Comparison of ENCODE assay signal across 16 cellular contexts in genomic region chr7:131505636-131506557, GRCh38. TPM values are rescaled to one million over a fixed set of nuclear protein-coding genes. Genes with fewer than 3 reads are reported as not detected.
DNase-seq lines count a peak whose midpoint lies in the region; ATAC-seq, FAIRE-seq and TF ChIP-seq lines count a peak whose summit lies in the region.
"Had no signal": no experiment of that assay in that cellular context is flagged by ENCODE, and none has a peak within 500 bp of the region (broad histone marks: within the 10 kb centered on the region; RNA-seq: fewer than 3 reads in every experiment).

No MANE protein-coding gene starts in this region.

- intact Hi-C loops in Right ventricle myocardium inferior (cut with DNase I) (no loop called here), GM12878 (cut with micrococcal nuclease; ENCODE audit: unreplicated experiment) (no loop called here)

- no peak for TF ChIP-seq CTCF in right atrium auricular region (IDR thresholded peaks at IDR 0.05)
- no peak for TF ChIP-seq CTCF in GM12878 (IDR thresholded peaks at IDR 0.05 in 2 of 3, conservative IDR thresholded peaks at IDR 0.05 in 1 of 3; ENCODE audit: control insufficient read depth in 2 of 3, extremely low read depth in 1 of 3, insufficient read depth in 1 of 3, low read depth in 3 of 3, low read length in 3 of 3)

- TF ChIP-seq EP300 in GM12878 (IDR thresholded peaks at IDR 0.05; ENCODE audit: borderline replicate concordance in 1 of 2, control insufficient read depth in 1 of 2, low read depth in 2 of 2, low read length in 2 of 2) = no peak

- no TSS peak for BruUV-seq in GM12878 (replicated peaks; lab: Mats Ljungman, UMichigan)

- 85% methylated on average over 30 of the region's 30 CpGs for WGBS in GM12878 (ENCODE audit: insufficient coverage, insufficient replicate concordance, low lambda C conversion rate, missing lambda C conversion rate)
- no CpG with 5 or more reads among the region's 30 CpGs for WGBS in neuronal stem cell (ENCODE audit: extremely low coverage in 2 of 2, insufficient read length in 2 of 2, insufficient replicate concordance in 1 of 2), 2 donors

- H4K8ac ChIP-seq in neuronal stem cell (ENCODE audit: low read depth, low read length) = no peak overlapping the region

- H2BK5ac ChIP-seq in neuronal stem cell (ENCODE audit: low read length) = no peak overlapping the region

- POLR2A ChIA-PET in GM12878 (lab: Charles Lee) = no interaction called here

- no peak for TF ChIP-seq RAD21 in GM12878 (IDR thresholded peaks at IDR 0.05; ENCODE audit: insufficient read depth, low read depth, low read length)

- no peak overlapping the region for H3K14ac ChIP-seq in neuronal stem cell (ENCODE audit: low read length)

- H2AFZ ChIP-seq in GM12878 (ENCODE audit: control insufficient read depth, low read depth, low read length) = no peak overlapping the region
- H2AFZ ChIP-seq in neuronal stem cell (ENCODE audit: low read length) = no peak overlapping the region

- SMC1A ChIA-PET in GM12878 (lab: Charles Lee; ENCODE audit: uncharacterized antibody, unreplicated experiment) = interaction anchor here (0.9 to 1.9 kb wide), 3 partner anchors 12 to 52 kb away, joined by 3 to 8 read pairs (median 3); no protein-coding TSS in a partner anchor

- H3K18ac ChIP-seq in neuronal stem cell (ENCODE audit: low read length) = no peak overlapping the region

- peaks cover 40% of the 10 kb centered on the region for H3K36me3 ChIP-seq in right atrium auricular region
- no peaks in the 10 kb centered on the region for H3K36me3 ChIP-seq in GM12878 (ENCODE audit: control insufficient read depth in 2 of 2, insufficient read depth in 2 of 2, low read length in 1 of 2)
- H3K36me3 ChIP-seq in neuronal stem cell (replicated peaks in 1 of 2; ENCODE audit: control insufficient read depth in 2 of 2, insufficient read depth in 2 of 2, low read length in 2 of 2) = peaks cover 31 to 93% of the 10 kb centered on the region in 2 donors

- RAD21 ChIA-PET in GM12878 (lab: Charles Lee; ENCODE audit: unreplicated experiment) = no interaction called here

- H3K4me1 ChIP-seq in right atrium auricular region (peaks cover 0 to 50% of the 10 kb centered on the region in 2 donors), GM12878 (ENCODE audit: control insufficient read depth, insufficient read depth, low read length) (peaks cover 6% of the 10 kb centered on the region; the same call in 1 of the 2 replicates), neuronal stem cell (ENCODE audit: control insufficient read depth in 2 of 2, insufficient read depth in 1 of 2, low read depth in 1 of 2, low read length in 2 of 2) (peaks cover 0 to 10% of the 10 kb centered on the region in 2 donors)

- peak; percentile 30; the same call in 1 of the 2 replicates for TF ChIP-seq POLR2A in GM12878 (IDR thresholded peaks at IDR 0.05; ENCODE audit: low read depth, low read length)

- H3K4me2 ChIP-seq in GM12878 (ENCODE audit: control insufficient read depth, insufficient read depth) (no peak overlapping the region), neuronal stem cell (ENCODE audit: insufficient read depth, low read length, poor library complexity, severe bottlenecking) (no peak overlapping the region)
- H3K4me2 ChIP-seq: A549 had no signal

- H2BK120ac ChIP-seq in neuronal stem cell (ENCODE audit: low read depth, low read length) = no peak overlapping the region

- no peak overlapping the region for H3K4ac ChIP-seq in neuronal stem cell (ENCODE audit: low read length)

- DNase-seq in right atrium auricular region (ENCODE audit: low spot score) (peak; percentile 55), Right ventricle myocardium inferior (ENCODE audit: missing footprints) (no peak), GM12878 (ENCODE audit: low read depth, low spot score) (no peak), neuronal stem cell (ENCODE audit: low spot score) (no peak), DMS79 (lab: John Stamatoyannopoulos, UW) (no peak)
- no peak for DNase-seq in stimulated activated CD4-positive, alpha-beta T cell treated with anti-CD3 and anti-CD28 coated beads, Interleukin-15, amount 100 ng/mL, for 24 hours
- DNase-seq: AML-193; Caco-2; CD4-positive, alpha-beta T cell; GDM1 had no signal

- H3K9ac ChIP-seq in GM12878 (ENCODE audit: control insufficient read depth, insufficient read depth, low read length) (no peak overlapping the region), neuronal stem cell (ENCODE audit: low read depth, low read length, poor library complexity) (peak overlapping the region; percentile 7)

- ATAC-seq in Right ventricle myocardium inferior = no peak
- no peak for ATAC-seq in GM12878
- ATAC-seq in GM21381 (IDR thresholded peaks at IDR 0.05; ENCODE audit: unreplicated experiment) = no peak

- CTCF ChIA-PET in GM12878 (lab: Yijun Ruan, JAX) = interaction anchor here (0.9 to 2.3 kb wide), 10 partner anchors 7 to 149 kb away, joined by 3 to 11 read pairs (median 5); no protein-coding TSS in a partner anchor

- H3K9me3 ChIP-seq in right atrium auricular region = no peaks in the 10 kb centered on the region
- no peaks in the 10 kb centered on the region for H3K9me3 ChIP-seq in GM12878 (replicated peaks; ENCODE audit: control insufficient read depth, insufficient read depth, low read length)
- H3K9me3 ChIP-seq in neuronal stem cell (replicated peaks in 1 of 2; ENCODE audit: control insufficient read depth in 2 of 2, insufficient read depth in 1 of 2, low read depth in 1 of 2, low read length in 2 of 2) = no peaks in the 10 kb centered on the region
- H3K9me3 ChIP-seq: A549, Caco-2 had no signal

- no peaks in the 10 kb centered on the region for H3K79me2 ChIP-seq in GM12878 (ENCODE audit: control insufficient read depth, insufficient read depth, low read length)

- no peaks in the 10 kb centered on the region for H3K27me3 ChIP-seq in right atrium auricular region
- no peaks in the 10 kb centered on the region for H3K27me3 ChIP-seq in GM12878 (replicated peaks in 1 of 2; ENCODE audit: control insufficient read depth in 2 of 2, insufficient read depth in 2 of 2, low read length in 1 of 2)
- H3K27me3 ChIP-seq in neuronal stem cell (ENCODE audit: control insufficient read depth in 3 of 3, insufficient read depth in 3 of 3, low read depth in 1 of 3, low read length in 3 of 3) = no peaks in the 10 kb centered on the region

- no peak overlapping the region for H2BK12ac ChIP-seq in neuronal stem cell (ENCODE audit: low read length)

- in situ Hi-C loops in GM12878 (cut with MboI) = no loop called here

- no peak overlapping the region for H2BK15ac ChIP-seq in neuronal stem cell (ENCODE audit: low read length)

- FAIRE-seq in GM12878 (lab: Jason Lieb, UNC) = no peak
- FAIRE-seq: A549, D721Med, H54 had no signal

- H3K27ac ChIP-seq in right atrium auricular region = peak overlapping the region in 1 of 2 donors; percentile 23
- H3K27ac ChIP-seq in GM12878 (ENCODE audit: control insufficient read depth, insufficient read depth) = no peak overlapping the region
- no peak overlapping the region for H3K27ac ChIP-seq in neuronal stem cell (replicated peaks; ENCODE audit: low read length)
- H3K27ac ChIP-seq: 22Rv1, A549, C4-2B had no signal

- no peaks in the 10 kb centered on the region for H4K20me1 ChIP-seq in GM12878 (ENCODE audit: control insufficient read depth, insufficient read depth)

- H3K79me1 ChIP-seq in neuronal stem cell (ENCODE audit: low read depth, low read length) = no peaks in the 10 kb centered on the region

- H3K23ac ChIP-seq in neuronal stem cell (ENCODE audit: low read depth, low read length, poor library complexity) = peak overlapping the region; percentile 56

- H3K4me3 ChIP-seq in right atrium auricular region (no peak overlapping the region), GM12878 (no peak overlapping the region), neuronal stem cell (ENCODE audit: low read length in 2 of 2) (no peak overlapping the region)
- H3K4me3 ChIP-seq: A549 had no signal

- no peak overlapping the region for H4K91ac ChIP-seq in neuronal stem cell (ENCODE audit: low read depth, low read length, poor library complexity)

- no peak overlapping the region for H2AK5ac ChIP-seq in neuronal stem cell (ENCODE audit: low read depth, low read length)

TF ChIP-seq in GM12878, 131 proteins besides CTCF, POLR2A, EP300 and RAD21:
- TF ChIP-seq ETV6 (conservative IDR thresholded peaks at IDR 0.05 in 1 of 2, IDR thresholded peaks at IDR 0.05 in 1 of 2; ENCODE audit: borderline replicate concordance in 1 of 2, low read depth in 1 of 2) = no peak
- TF ChIP-seq DPF2 (IDR thresholded peaks at IDR 0.05) = no peak
- TF ChIP-seq NBN (IDR thresholded peaks at IDR 0.05) = no peak
- TF ChIP-seq ZBED1 (IDR thresholded peaks at IDR 0.05; ENCODE audit: borderline replicate concordance) = no peak
- no peak for TF ChIP-seq SUPT20H (IDR thresholded peaks at IDR 0.05; ENCODE audit: borderline replicate concordance, control insufficient read depth, low read depth, low read length)
- TF ChIP-seq MEF2B (IDR thresholded peaks at IDR 0.05; ENCODE audit: partially characterized antibody, poor library complexity, severe bottlenecking) = no peak
- TF ChIP-seq HCFC1 (IDR thresholded peaks at IDR 0.05; ENCODE audit: low read length) = no peak
- no peak for TF ChIP-seq CHD4 (IDR thresholded peaks at IDR 0.05)
TF ChIP-seq in GM12878: peak in this region for 0.

RNA-seq across cellular contexts. Expression of gene PODXL, which starts 50.5 kb away (rescaled TPM):
- 100 to 1,000 TPM in 1 of 2 donors, 10 to 100 TPM in 1; 47.6 to 144 TPM for total RNA-seq in right atrium auricular region
- 59.0 TPM for total RNA-seq in Right ventricle myocardium inferior
- total RNA-seq in GM12878 (2013; cell fraction: nucleolus; rRNA removed) = 1.5 and 2.3 TPM in 2 replicates
- total RNA-seq in GM12878 (2014; rRNA removed) = 0.11 and 0.62 TPM in 2 replicates
- 0.14 and 0.36 TPM in 2 replicates for total RNA-seq in GM12878 (2014; rRNA removed; fragmentation: Illumina TruSeq; extraction: Trizol)
- 0.59 and 0.66 TPM in 2 replicates for total RNA-seq in GM12878 (2021)
- 0.20 TPM for polyA plus RNA-seq in GM12878 (2011; ENCODE audit: low read depth)
- polyA plus RNA-seq in GM12878 (2011; rRNA removed) = 0.85 and 1.8 TPM in 2 replicates
- 1.6 and 2.0 TPM in 2 replicates for polyA plus RNA-seq in GM12878 (2011; cell fraction: cytosol; rRNA removed)
- 3.1 and 3.7 TPM in 2 replicates for polyA plus RNA-seq in GM12878 (2011; cell fraction: nucleus; rRNA removed)
- polyA plus RNA-seq in GM12878 (2012) = 0.43 and 0.60 TPM in 2 replicates
- polyA plus RNA-seq in GM12878 (2014; fragmentation: Illumina TruSeq; extraction: Trizol) = 0.38 and 0.43 TPM in 2 replicates
- polyA plus RNA-seq in GM12878 (2014; fragmentation: Nextera tagmentation; extraction: Ambion mirVana) = under 1 TPM; 0.04 to 0.06 TPM
- 0.37 and 0.38 TPM in 2 replicates for polyA plus RNA-seq in GM12878 (2014; rRNA removed)
- polyA plus RNA-seq in GM12878 (2016; fragmentation: Nextera tagmentation; extraction: Ambion mirVana) = under 1 TPM; 0.18 to 0.50 TPM
- polyA minus RNA-seq in GM12878 (2011; rRNA and poly(A)+ RNA removed) = 1.9 and 2.1 TPM in 2 replicates
- polyA minus RNA-seq in GM12878 (2011; cell fraction: cytosol; rRNA and poly(A)+ RNA removed) = 3.3 and 3.7 TPM in 2 replicates
- polyA minus RNA-seq in GM12878 (2011; cell fraction: nucleus; rRNA and poly(A)+ RNA removed) = 1.2 and 2.2 TPM in 2 replicates
- polyA plus RNA-seq in neuronal stem cell (2013, experiment 1 of 2) = 42.1 TPM
- 42.8 TPM for polyA plus RNA-seq in neuronal stem cell (2013, experiment 2 of 2)

Comparison
In these comparisons a context has a peak if more than half of its experiments do, and no peak if none do; other contexts are left out.
1. RNA of gene PODXL, which starts 50.5 kb away (total RNA-seq): 47.6 to 144 TPM in right atrium auricular region and 59.0 TPM in Right ventricle myocardium inferior (single experiment); 0.11 to 2.3 TPM in GM12878; every median in the first group is over 10 times any median in the second.